In genomic region chr20:60073504-60073903, GRCh38 we compare ENCODE assay signal across 33 cellular contexts.
"Had no signal": no experiment of that assay in that cellular context is flagged by ENCODE, and none has a peak within 500 bp of the region (broad histone marks: within the 10 kb centered on the region; RNA-seq: fewer than 3 reads in every experiment).

No MANE protein-coding gene starts in this region.

- H3K27ac ChIP-seq: adrenal gland, ascending aorta, body of pancreas, brain microvascular endothelial cell, breast epithelium, cardiac muscle cell had no signal

- H3K4me3 ChIP-seq: adrenal gland, ascending aorta, body of pancreas, breast epithelium, cardiac muscle cell had no signal

- DNase-seq: activated effector memory CD4-positive, alpha-beta T cell treated with anti-CD3 and anti-CD28 coated beads, Interleukin-2, amount 50 U/mL, for 16 hours; activated effector memory CD4-positive, alpha-beta T cell treated with Interleukin-2 at 50 U/mL for 16 hours; activated gamma-delta T cell; activated gamma-delta T cell treated with Interleukin-2 at 50 U/mL for 16 hours; activated naive CD4-positive, alpha-beta T cell; activated naive CD4-positive, alpha-beta T cell treated with anti-CD3 and anti-CD28 coated beads for 36 hours; activated naive CD4-positive, alpha-beta T cell treated with anti-CD3 and anti-CD28 coated beads, Interleukin-2, amount 10 ng/mL, durations not matched to agents 7 days and 5 days; activated naive CD4-positive, alpha-beta T cell treated with anti-CD3 and anti-CD28 coated beads, Interleukin-2, amount 50 U/mL, for 16 hours; activated naive CD4-positive, alpha-beta T cell treated with Interleukin-2 at 50 U/mL for 16 hours; activated naive CD8-positive, alpha-beta T cell treated with anti-CD3 and anti-CD28 coated beads for 36 hours; activated naive CD8-positive, alpha-beta T cell treated with anti-CD3 and anti-CD28 coated beads, Interleukin-2, amount 10 ng/mL, durations not matched to agents 7 days and 5 days; activated naive CD8-positive, alpha-beta T cell treated with anti-CD3 and anti-CD28 coated beads, Interleukin-2, amount 50 U/mL, for 24 hours; activated T-cell treated with anti-CD3 and anti-CD28 coated beads, Interleukin-2, amount 50 U/mL, for 24 hours; activated T-cell treated with anti-CD3 and anti-CD28 coated beads, Interleukin-2, amount 50 U/mL, for 4 hours; activated T-cell treated with anti-CD3 and anti-CD28 coated beads, Interleukin-2, amount 50 U/mL, for 48 hours; activated T-cell treated with anti-CD3 and anti-CD28 coated beads, Interleukin-2, amount 50 U/mL, for 72 hours; adrenal gland; amniotic stem cell; amygdala; anterior cingulate cortex; aorta; body of pancreas; brain microvascular endothelial cell; caudate nucleus; central memory CD4-positive, alpha-beta T cell; cerebellar nuclear complex had no signal

- H3K4me1 ChIP-seq: ascending aorta, body of pancreas, breast epithelium had no signal

- ATAC-seq: activated naive CD4-positive, alpha-beta T cell treated with anti-CD3 and anti-CD28 coated beads, Interleukin-2, amount 50 U/mL, for 72 hours; activated naive CD8-positive, alpha-beta T cell treated with anti-CD3 and anti-CD28 coated beads, Interleukin-2, amount 50 U/mL, for 24 hours; activated T-cell treated with anti-CD3 and anti-CD28 coated beads, Interleukin-2, amount 50 U/mL, for 4 hours; activated T-cell treated with anti-CD3 and anti-CD28 coated beads, Interleukin-2, amount 50 U/mL, for 72 hours; activated T-helper 17 cell treated with anti-CD3 and anti-CD28 coated beads, Interleukin-2, amount 50 U/mL, for 72 hours; body of pancreas had no signal

- H3K27me3 ChIP-seq: adrenal gland, ascending aorta, body of pancreas, brain microvascular endothelial cell, breast epithelium, cardiac muscle cell had no signal

- FAIRE-seq: astrocyte, bronchial epithelial cell had no signal

- H3K9me3 ChIP-seq: adrenal gland, body of pancreas, breast epithelium had no signal

- H3K36me3 ChIP-seq: adrenal gland, ascending aorta, brain microvascular endothelial cell, breast epithelium, cardiac muscle cell had no signal
